In genomic region chr20:35994994-35995453, GRCh38 we compare ENCODE assay signal across 10 cellular contexts. TPM values are rescaled to one million over a fixed set of nuclear protein-coding genes. Genes with fewer than 3 reads are reported as not detected.
DNase-seq lines count a peak whose midpoint lies in the region; ATAC-seq and TF ChIP-seq lines count a peak whose summit lies in the region.
"Had no signal": no experiment of that assay in that cellular context is flagged by ENCODE, and none has a peak within 500 bp of the region (broad histone marks: within the 10 kb centered on the region; RNA-seq: fewer than 3 reads in every experiment).

No MANE protein-coding gene starts in this region.

- no peak overlapping the region for H3K27ac Mint-ChIP-seq in GM23338
- H3K27ac Mint-ChIP-seq: stimulated activated naive CD8-positive, alpha-beta T cell treated with anti-CD3 and anti-CD28 coated beads, Interleukin-15, Interleukin-2, amounts not matched to agents 100 ng/mL and 50 ng/mL, for 24 hours had no signal

- no peak overlapping the region for H3K4me2 ChIP-seq in GM23338

- ATAC-seq in GM23338 = peak; percentile 98
- ATAC-seq in HG02759 (IDR thresholded peaks at IDR 0.05; ENCODE audit: unreplicated experiment) = no peak

- no peaks in the 10 kb centered on the region for H3K9me3 ChIP-seq in WERI-Rb-1 (ENCODE audit: severe bottlenecking)

- no peaks in the 10 kb centered on the region for H3K36me3 Mint-ChIP-seq in GM23338 (ENCODE audit: low read depth)

- peaks cover 2% of the 10 kb centered on the region for H3K27me3 Mint-ChIP-seq in GM23338 (ENCODE audit: insufficient read depth, low read depth, poor library complexity)

- no peaks in the 10 kb centered on the region for H3F3A ChIP-seq in GM23338 (replicated peaks; ENCODE audit: low read depth)

- H3K4me1 Mint-ChIP-seq in GM23338 = peaks cover 9% of the 10 kb centered on the region

- no peak overlapping the region; the same call in 1 of the 2 replicates for H2AFZ ChIP-seq in GM23338

- no peaks in the 10 kb centered on the region for H3K79me2 ChIP-seq in GM23338 (replicated peaks; ENCODE audit: insufficient read depth)

- H3K27me3 ChIP-seq in GM23338 (ENCODE audit: insufficient read depth) (no peaks in the 10 kb centered on the region), WERI-Rb-1 (ENCODE audit: insufficient read depth, low read depth, severe bottlenecking) (no peaks in the 10 kb centered on the region)
- H3K27me3 ChIP-seq: BLaER1 treated with 17β-estradiol and CSF1 and Interleukin-3, amounts not matched to agents 10 nM and 100 nM had no signal

- H3K4me3 ChIP-seq in GM23338 = no peak overlapping the region
- H3K4me3 ChIP-seq in WERI-Rb-1 (ENCODE audit: low read depth, low read length) = no peak overlapping the region
- H3K4me3 ChIP-seq: BLaER1 treated with 17β-estradiol and CSF1 and Interleukin-3, amounts not matched to agents 10 nM and 100 nM had no signal

- TF ChIP-seq CTCF in GM23338 (conservative IDR thresholded peaks at IDR 0.05; ENCODE audit: low read depth in 2 of 2) (peak; percentile 83 to 96), WERI-Rb-1 (IDR thresholded peaks at IDR 0.05; ENCODE audit: low read depth, low read length) (peak; percentile 93)

- no peaks in the 10 kb centered on the region for H3K9me2 ChIP-seq in GM23338 (ENCODE audit: insufficient read depth)

- H3K36me3 ChIP-seq in GM23338 (ENCODE audit: insufficient read depth) = no peaks in the 10 kb centered on the region
- H3K36me3 ChIP-seq in WERI-Rb-1 = no peaks in the 10 kb centered on the region
- H3K36me3 ChIP-seq: BLaER1 treated with 17β-estradiol and CSF1 and Interleukin-3, amounts not matched to agents 10 nM and 100 nM had no signal

- H3K4me3 Mint-ChIP-seq in GM23338 = no peak overlapping the region
- H3K4me3 Mint-ChIP-seq: stimulated activated naive CD8-positive, alpha-beta T cell treated with anti-CD3 and anti-CD28 coated beads, Interleukin-15, Interleukin-2, amounts not matched to agents 100 ng/mL and 50 ng/mL, for 24 hours had no signal

- H3K27ac ChIP-seq in GM23338 (ENCODE audit: low read depth) (no peak overlapping the region), WERI-Rb-1 (no peak overlapping the region)
- H3K27ac ChIP-seq: BLaER1 treated with 17β-estradiol and CSF1 and Interleukin-3, amounts not matched to agents 10 nM and 100 nM had no signal

- no peaks in the 10 kb centered on the region for H4K20me1 ChIP-seq in GM23338 (replicated peaks; ENCODE audit: insufficient read depth)
- H4K20me1 ChIP-seq: BLaER1 treated with 17β-estradiol and CSF1 and Interleukin-3, amounts not matched to agents 10 nM and 100 nM had no signal

- no peaks in the 10 kb centered on the region; the same call in 2 of the 3 replicates for H3K9me3 Mint-ChIP-seq in GM23338
- H3K9me3 Mint-ChIP-seq: stimulated activated naive CD8-positive, alpha-beta T cell treated with anti-CD3 and anti-CD28 coated beads, Interleukin-15, Interleukin-2, amounts not matched to agents 100 ng/mL and 50 ng/mL, for 24 hours had no signal

- H3K4me1 ChIP-seq in GM23338 (ENCODE audit: insufficient read depth) = peaks cover 8% of the 10 kb centered on the region

- DNase-seq in A172 (ENCODE audit: low spot score) (peak; percentile 85), GM23338 (ENCODE audit: low spot score) (peak; percentile 95), NCI-H2227 treated with DMSO at 0.1 percent for 48 hours (lab: John Stamatoyannopoulos, UW) (peak; percentile 73), WERI-Rb-1 (peak; percentile 91), brain pericyte (ENCODE audit: low read depth, low spot score) (peak; percentile 15), iPS-NIHi7 (ENCODE audit: extremely low spot score) (peak; percentile 91)
- peak; percentile 59 to 77 for DNase-seq in stimulated activated CD4-positive, alpha-beta T cell treated with anti-CD3 and anti-CD28 coated beads, Interleukin-12 subunit alpha, Interleukin-12 subunit beta, amount 100 ng/mL, for 24 hours (ENCODE audit: low read depth in 2 of 2)

TF ChIP-seq in GM23338, 12 proteins besides CTCF, POLR2A, EP300 and RAD21 (continues in another document):
- TF ChIP-seq CREB1 (CRISPR knock-in tag; IDR thresholded peaks at IDR 0.05; ENCODE audit: low read depth) = peak; percentile 31; the same call in 1 of the 2 replicates
- TF ChIP-seq NANOG (IDR thresholded peaks at IDR 0.05; ENCODE audit: borderline replicate concordance) = no peak
- TF ChIP-seq POLR2AphosphoS5 (IDR thresholded peaks at IDR 0.05; ENCODE audit: low read depth) = no peak
- peak; percentile 93 for TF ChIP-seq ZNF462 (CRISPR knock-in tag; IDR thresholded peaks at IDR 0.05)
- no peak for TF ChIP-seq JUNB (IDR thresholded peaks at IDR 0.05; ENCODE audit: unreplicated experiment)
- TF ChIP-seq ZNF114 (CRISPR knock-in tag; IDR thresholded peaks at IDR 0.05) = peak; percentile 93
- TF ChIP-seq ETS1 (IDR thresholded peaks at IDR 0.05) = no peak

RNA-seq across cellular contexts. Expression of gene CNBD2, which starts 26.6 kb away (rescaled TPM):
- 5.8 and 12.4 TPM in 2 replicates for total RNA-seq in A172 (2014; rRNA removed; shearing (Covaris generic))
- total RNA-seq in GM23338 (2014; rRNA removed; shearing (Covaris generic)) = 2.7 TPM in 1 of 2 replicates, not detected in the other
- not detected in 2 replicates for polyA plus RNA-seq in GM23338 (2016; fragmentation: Nextera tagmentation; extraction: Ambion mirVana)

RNA-seq across cellular contexts. Expression of gene SCAND1, which starts 40.7 kb away (rescaled TPM):
- 123 and 140 TPM in 2 replicates for total RNA-seq in A172 (2014; rRNA removed; shearing (Covaris generic))
- 114 and 118 TPM in 2 replicates for total RNA-seq in GM23338 (2014; rRNA removed; shearing (Covaris generic))
- polyA plus RNA-seq in GM23338 (2016; fragmentation: Nextera tagmentation; extraction: Ambion mirVana) = 245 and 256 TPM in 2 replicates

Comparison
In these comparisons a context has a peak if more than half of its experiments do, and no peak if none do; other contexts are left out.
1. DNase-seq: peak in every context shown above with its lines; median percentile 95 in GM23338; 91 in WERI-Rb-1; 91 in iPS-NIHi7; 85 in A172; 73 in NCI-H2227 treated with DMSO at 0.1 percent for 48 hours; 68 in stimulated activated CD4-positive, alpha-beta T cell treated with anti-CD3 and anti-CD28 coated beads, Interleukin-12 subunit alpha, Interleukin-12 subunit beta, amount 100 ng/mL, for 24 hours; 15 in brain pericyte.